22 cellular contexts compared by ENCODE assay signal in genomic region chr2:124542932-124543640, GRCh38.
DNase-seq lines count a peak whose midpoint lies in the region; ATAC-seq and TF ChIP-seq lines count a peak whose summit lies in the region.
"Had no signal": no experiment of that assay in that cellular context is flagged by ENCODE, and none has a peak within 500 bp of the region (broad histone marks: within the 10 kb centered on the region; RNA-seq: fewer than 3 reads in every experiment).

No MANE protein-coding gene starts in this region.

- H3K27me3 Mint-ChIP-seq in activated T-helper 2 cell treated with anti-CD3 and anti-CD28 coated beads, Interferon-gamma antibody, Interleukin-2, Interleukin-4, amounts not matched to agents 10 μg/mL and 5 μg/mL and 100 μg/mL, durations not matched to agents 14 hours and 24 hours and 36 hours (ENCODE audit: low read depth): no peaks in the 10 kb centered on the region
- H3K27me3 Mint-ChIP-seq: activated CD8-positive, alpha-beta T cell treated with anti-CD3 and anti-CD28 coated beads for 36 hours had no signal

- ATAC-seq in Right ventricle myocardium inferior (peak; percentile 87), upper lobe of right lung (peak; percentile 55), HG03460 (IDR thresholded peaks at IDR 0.05; ENCODE audit: unreplicated experiment) (no peak)
- ATAC-seq: A549; activated CD8-positive, alpha-beta T cell treated with anti-CD3 and anti-CD28 coated beads for 36 hours; activated naive CD4-positive, alpha-beta T cell treated with anti-CD3 and anti-CD28 coated beads, Interleukin-2, amount 50 U/mL, for 72 hours; activated T-cell treated with anti-CD3 and anti-CD28 coated beads, Interleukin-2, amount 50 U/mL, for 72 hours; body of pancreas; stimulated activated effector memory CD8-positive, alpha-beta T cell treated with anti-CD3 and anti-CD28 coated beads, Interleukin-12 subunit alpha, Interleukin-12 subunit beta, amount 100 ng/mL, for 72 hours had no signal

- peaks cover 11% of the 10 kb centered on the region for H3K9me3 Mint-ChIP-seq in activated T-helper 2 cell treated with anti-CD3 and anti-CD28 coated beads, Interferon-gamma antibody, Interleukin-2, Interleukin-4, amounts not matched to agents 10 μg/mL and 5 μg/mL and 100 μg/mL, durations not matched to agents 14 hours and 24 hours and 36 hours

- no peak overlapping the region for H3K4me3 Mint-ChIP-seq in activated T-helper 2 cell treated with anti-CD3 and anti-CD28 coated beads, Interferon-gamma antibody, Interleukin-2, Interleukin-4, amounts not matched to agents 10 μg/mL and 5 μg/mL and 100 μg/mL, durations not matched to agents 14 hours and 24 hours and 36 hours (ENCODE audit: low read depth)
- H3K4me3 Mint-ChIP-seq: activated CD8-positive, alpha-beta T cell treated with anti-CD3 and anti-CD28 coated beads for 36 hours; activated T-cell treated with anti-CD3 and anti-CD28 coated beads, Interleukin-2, amount 50 U/mL, for 72 hours; stimulated activated effector memory CD8-positive, alpha-beta T cell treated with anti-CD3 and anti-CD28 coated beads, Interleukin-12 subunit alpha, Interleukin-12 subunit beta, amount 100 ng/mL, for 72 hours had no signal

- TF ChIP-seq CTCF in left ventricle myocardium inferior (IDR thresholded peaks at IDR 0.05; ENCODE audit: borderline replicate concordance) (no peak), upper lobe of right lung (IDR thresholded peaks at IDR 0.05) (no peak)

- H3K27me3 ChIP-seq in left ventricle myocardium inferior (ENCODE audit: low read depth) (no peaks in the 10 kb centered on the region), upper lobe of right lung (no peaks in the 10 kb centered on the region)
- H3K27me3 ChIP-seq: body of pancreas, tibial artery had no signal

- no peaks in the 10 kb centered on the region for H3K36me3 Mint-ChIP-seq in activated T-helper 2 cell treated with anti-CD3 and anti-CD28 coated beads, Interferon-gamma antibody, Interleukin-2, Interleukin-4, amounts not matched to agents 10 μg/mL and 5 μg/mL and 100 μg/mL, durations not matched to agents 14 hours and 24 hours and 36 hours (ENCODE audit: low read depth)
- H3K36me3 Mint-ChIP-seq: activated naive CD4-positive, alpha-beta T cell treated with anti-CD3 and anti-CD28 coated beads, Interleukin-2, amount 50 U/mL, for 72 hours; stimulated activated effector memory CD8-positive, alpha-beta T cell treated with anti-CD3 and anti-CD28 coated beads, Interleukin-12 subunit alpha, Interleukin-12 subunit beta, amount 100 ng/mL, for 72 hours had no signal

- H3K27ac Mint-ChIP-seq in activated T-helper 2 cell treated with anti-CD3 and anti-CD28 coated beads, Interferon-gamma antibody, Interleukin-2, Interleukin-4, amounts not matched to agents 10 μg/mL and 5 μg/mL and 100 μg/mL, durations not matched to agents 14 hours and 24 hours and 36 hours: no peak overlapping the region
- H3K27ac Mint-ChIP-seq: activated CD8-positive, alpha-beta T cell treated with anti-CD3 and anti-CD28 coated beads for 36 hours; activated naive CD4-positive, alpha-beta T cell treated with anti-CD3 and anti-CD28 coated beads, Interleukin-2, amount 50 U/mL, for 72 hours; activated T-cell treated with anti-CD3 and anti-CD28 coated beads, Interleukin-2, amount 50 U/mL, for 72 hours; stimulated activated effector memory CD8-positive, alpha-beta T cell treated with anti-CD3 and anti-CD28 coated beads, Interleukin-12 subunit alpha, Interleukin-12 subunit beta, amount 100 ng/mL, for 72 hours had no signal

- DNase-seq in Right ventricle myocardium inferior (ENCODE audit: missing footprints): no peak
- no peak for DNase-seq in cardiac septum (ENCODE audit: low spot score)
- peak; percentile 65 for DNase-seq in NCI-H510A (lab: John Stamatoyannopoulos, UW)
- peak; percentile 31 for DNase-seq in left ventricle myocardium inferior
- no peak for DNase-seq in upper lobe of right lung
- DNase-seq in C1 segment of cervical spinal cord (lab: John Stamatoyannopoulos, UW): no peak
- no peak for DNase-seq in activated T-helper 2 cell treated with anti-CD3 and anti-CD28 coated beads, Interferon-gamma antibody, Interleukin-2, Interleukin-4, amounts not matched to agents 10 μg/mL and 5 μg/mL and 100 μg/mL, durations not matched to agents 14 hours and 24 hours and 36 hours (ENCODE audit: low spot score)
- DNase-seq: activated CD8-positive, alpha-beta T cell treated with anti-CD3 and anti-CD28 coated beads for 36 hours; activated T-cell treated with anti-CD3 and anti-CD28 coated beads, Interleukin-2, amount 50 U/mL, for 72 hours; body of pancreas; cortex of kidney; foreskin fibroblast; occipital lobe; retina; T-helper 1 cell; tibial artery had no signal

- intact Hi-C loops in Right ventricle myocardium inferior (cut with DNase I) (no loop called here), cardiac septum (cut with DNase I) (no loop called here), left ventricle myocardium inferior (cut with micrococcal nuclease) (no loop called here), upper lobe of right lung (cut with DNase I) (no loop called here)
- intact Hi-C loops in activated T-helper 2 cell treated with anti-CD3 and anti-CD28 coated beads, Interferon-gamma antibody, Interleukin-2, Interleukin-4, amounts not matched to agents 10 μg/mL and 5 μg/mL and 100 μg/mL, durations not matched to agents 14 hours and 24 hours and 36 hours (cut with micrococcal nuclease): no loop called here

- H3K36me3 ChIP-seq in left ventricle myocardium inferior (no peaks in the 10 kb centered on the region), upper lobe of right lung (no peaks in the 10 kb centered on the region)
- H3K36me3 ChIP-seq: tibial artery had no signal

- H3K4me1 Mint-ChIP-seq in activated T-helper 2 cell treated with anti-CD3 and anti-CD28 coated beads, Interferon-gamma antibody, Interleukin-2, Interleukin-4, amounts not matched to agents 10 μg/mL and 5 μg/mL and 100 μg/mL, durations not matched to agents 14 hours and 24 hours and 36 hours (ENCODE audit: low read depth): no peaks in the 10 kb centered on the region
- H3K4me1 Mint-ChIP-seq: stimulated activated effector memory CD8-positive, alpha-beta T cell treated with anti-CD3 and anti-CD28 coated beads, Interleukin-12 subunit alpha, Interleukin-12 subunit beta, amount 100 ng/mL, for 72 hours had no signal

- H3K4me1 ChIP-seq in left ventricle myocardium inferior (peaks cover 26% of the 10 kb centered on the region), upper lobe of right lung (no peaks in the 10 kb centered on the region)
- H3K4me1 ChIP-seq: A549, body of pancreas, tibial artery had no signal

- H3K4me3 ChIP-seq in left ventricle myocardium inferior: peak overlapping the region; percentile 37
- no peak overlapping the region for H3K4me3 ChIP-seq in upper lobe of right lung
- H3K4me3 ChIP-seq: A549, body of pancreas, tibial artery had no signal

- H3K27ac ChIP-seq in left ventricle myocardium inferior (replicated peaks) (peak overlapping the region; percentile 69), upper lobe of right lung (no peak overlapping the region)
- H3K27ac ChIP-seq: A549, body of pancreas, C4-2B, tibial artery, VCaP had no signal

- H3K9me3 ChIP-seq in left ventricle myocardium inferior (replicated peaks) (no peaks in the 10 kb centered on the region), upper lobe of right lung (no peaks in the 10 kb centered on the region)
- H3K9me3 ChIP-seq: A549, body of pancreas, tibial artery had no signal

Comparison
In these comparisons a context has a peak if more than half of its experiments do, and no peak if none do; other contexts are left out.
1. DNase-seq: peak in NCI-H510A (single experiment) and left ventricle myocardium inferior (single experiment); none in Right ventricle myocardium inferior (single experiment), cardiac septum (single experiment), upper lobe of right lung (single experiment), C1 segment of cervical spinal cord (0 of 14) and activated T-helper 2 cell treated with anti-CD3 and anti-CD28 coated beads, Interferon-gamma antibody, Interleukin-2, Interleukin-4, amounts not matched to agents 10 μg/mL and 5 μg/mL and 100 μg/mL, durations not matched to agents 14 hours and 24 hours and 36 hours (single experiment).